Comparison of ENCODE assay signal across 8 cellular contexts in genomic region chr2:64311948-64312621, GRCh38.
DNase-seq lines count a peak whose midpoint lies in the region; ATAC-seq, FAIRE-seq and TF ChIP-seq lines count a peak whose summit lies in the region.

No MANE protein-coding gene starts in this region.

- FAIRE-seq in GM12878 (lab: Jason Lieb, UNC): no peak

- no TSS peak for BruUV-seq in GM12878 (replicated peaks; lab: Mats Ljungman, UMichigan)

- TF ChIP-seq EP300 in GM12878 (IDR thresholded peaks at IDR 0.05; ENCODE audit: borderline replicate concordance in 1 of 2, control insufficient read depth in 1 of 2, low read depth in 2 of 2, low read length in 2 of 2): no peak

- RAD21 ChIA-PET in GM12878 (lab: Charles Lee; ENCODE audit: unreplicated experiment): interaction anchor here (0.5 to 6.5 kb wide), 35 partner anchors 11 to 275 kb away, joined by 3 to 82 read pairs (median 5); no protein-coding TSS in a partner anchor

- CTCF ChIA-PET in GM12878 (lab: Yijun Ruan, JAX): interaction anchor here (0.5 to 5.3 kb wide), 42 partner anchors 10 to 288 kb away, joined by 3 to 97 read pairs (median 4); no protein-coding TSS in a partner anchor

- no peak overlapping the region for H3K9ac ChIP-seq in GM12878 (ENCODE audit: control insufficient read depth, insufficient read depth, low read length)

- H3K4me3 ChIP-seq in GM12878 (no peak overlapping the region), hepatocyte (no peak overlapping the region)

- SMC1A ChIA-PET in GM12878 (lab: Charles Lee; ENCODE audit: uncharacterized antibody, unreplicated experiment): interaction anchor here (0.6 to 5.8 kb wide), 38 partner anchors 11 to 451 kb away, joined by 3 to 71 read pairs (median 5); no protein-coding TSS in a partner anchor

- no peak for TF ChIP-seq RAD21 in GM12878 (IDR thresholded peaks at IDR 0.05; ENCODE audit: insufficient read depth, low read depth, low read length)

- intact Hi-C loops in GM12878 (cut with micrococcal nuclease; ENCODE audit: unreplicated experiment) (no loop called here), sciatic nerve (cut with DNase I) (no loop called here)

- peak in 2 of 3 experiments; percentile 38 to 55; a peak in 3 of 6 replicates for TF ChIP-seq CTCF in GM12878 (IDR thresholded peaks at IDR 0.05 in 2 of 3, conservative IDR thresholded peaks at IDR 0.05 in 1 of 3; ENCODE audit: control insufficient read depth in 2 of 3, extremely low read depth in 1 of 3, insufficient read depth in 1 of 3, low read depth in 3 of 3, low read length in 3 of 3)
- peak; percentile 67 for TF ChIP-seq CTCF in hepatocyte (IDR thresholded peaks at IDR 0.05; ENCODE audit: poor library complexity)

- 47% methylated on average over 13 of the region's 13 CpGs for WGBS in GM12878 (ENCODE audit: insufficient coverage, insufficient replicate concordance, low lambda C conversion rate, missing lambda C conversion rate)
- 29% methylated on average over 13 of the region's 13 CpGs for WGBS in hepatocyte (ENCODE audit: low lambda C conversion rate, missing lambda C conversion rate)

- H3K79me2 ChIP-seq in GM12878 (ENCODE audit: control insufficient read depth, insufficient read depth, low read length) (no peaks in the 10 kb centered on the region), hepatocyte (no peaks in the 10 kb centered on the region)

- in situ Hi-C loops in GM12878 (cut with MboI): no loop called here

- no peaks in the 10 kb centered on the region for H3K36me3 ChIP-seq in GM12878 (ENCODE audit: control insufficient read depth in 2 of 2, insufficient read depth in 2 of 2, low read length in 1 of 2)
- no peaks in the 10 kb centered on the region for H3K36me3 ChIP-seq in hepatocyte (replicated peaks; ENCODE audit: insufficient read depth, low read depth)

- H3K9me3 ChIP-seq in GM12878 (replicated peaks; ENCODE audit: control insufficient read depth, insufficient read depth, low read length) (no peaks in the 10 kb centered on the region), hepatocyte (ENCODE audit: low read depth) (no peaks in the 10 kb centered on the region)

- no peak overlapping the region; the same call in 1 of the 2 replicates for H3K4me2 ChIP-seq in GM12878 (ENCODE audit: control insufficient read depth, insufficient read depth)
- peak overlapping the region; percentile 56 for H3K4me2 ChIP-seq in hepatocyte

- H3K9me2 ChIP-seq in hepatocyte (replicated peaks; ENCODE audit: insufficient read depth): no peaks in the 10 kb centered on the region

- H3K27ac ChIP-seq in GM12878 (ENCODE audit: control insufficient read depth, insufficient read depth) (no peak overlapping the region), hepatocyte (peak overlapping the region; percentile 68)

- H2AFZ ChIP-seq in GM12878 (ENCODE audit: control insufficient read depth, low read depth, low read length) (no peak overlapping the region), hepatocyte (no peak overlapping the region)

- no peak for TF ChIP-seq POLR2A in GM12878 (IDR thresholded peaks at IDR 0.05; ENCODE audit: low read depth, low read length)

- H3K4me1 ChIP-seq in GM12878 (ENCODE audit: control insufficient read depth, insufficient read depth, low read length) (no peaks in the 10 kb centered on the region), hepatocyte (ENCODE audit: insufficient read depth) (peaks cover 15% of the 10 kb centered on the region)

- H4K20me1 ChIP-seq in GM12878 (ENCODE audit: control insufficient read depth, insufficient read depth): no peaks in the 10 kb centered on the region
- no peaks in the 10 kb centered on the region for H4K20me1 ChIP-seq in hepatocyte (ENCODE audit: insufficient read depth, poor library complexity, severe bottlenecking)

- ATAC-seq in GM12878 (peak; percentile 80), sciatic nerve (peak; percentile 96), GM18861 (IDR thresholded peaks at IDR 0.05; ENCODE audit: unreplicated experiment) (no peak)

- DNase-seq in COLO829 (ENCODE audit: low spot score): peak; percentile 94
- DNase-seq in NCI-H1436 treated with DMSO at 0.1 percent for 48 hours (lab: John Stamatoyannopoulos, UW): peak; percentile 17
- DNase-seq in GM12878 (ENCODE audit: low read depth, low spot score): no peak
- peak; percentile 88 for DNase-seq in hepatocyte (ENCODE audit: low spot score)
- DNase-seq in sciatic nerve (ENCODE audit: low spot score): peak; percentile 89
- no peak for DNase-seq in SW 1271 (lab: John Stamatoyannopoulos, UW)
- DNase-seq in activated CD4-positive, alpha-beta T cell treated with anti-CD3 and anti-CD28 coated beads for 4 hours: no peak

- H3K27me3 ChIP-seq in GM12878 (replicated peaks in 1 of 2; ENCODE audit: control insufficient read depth in 2 of 2, insufficient read depth in 2 of 2, low read length in 1 of 2): no peaks in the 10 kb centered on the region
- no peaks in the 10 kb centered on the region for H3K27me3 ChIP-seq in hepatocyte

- POLR2A ChIA-PET in GM12878 (lab: Charles Lee): interaction anchor here (0.5 to 2.7 kb wide), 6 partner anchors 14 to 452 kb away, joined by 3 to 14 read pairs (median 6); no protein-coding TSS in a partner anchor

TF ChIP-seq in GM12878, 131 proteins besides CTCF, POLR2A, EP300 and RAD21:
- TF ChIP-seq LARP7 (IDR thresholded peaks at IDR 0.05) (no peak), BHLHE40 (IDR thresholded peaks at IDR 0.05; ENCODE audit: borderline replicate concordance in 1 of 2, low read depth in 2 of 2, low read length in 1 of 2) (peak; percentile 40 to 61; a peak in 2 of 4 replicates), PBX3 (IDR thresholded peaks at IDR 0.05; ENCODE audit: insufficient replicate concordance, low read depth, low read length) (peak; percentile 54), CEBPB (IDR thresholded peaks at IDR 0.05; ENCODE audit: borderline replicate concordance in 1 of 2, low read depth in 2 of 2, low read length in 2 of 2) (0 out of 4 replicates have a peak, but pooled peaks of 1 of the 2 experiments have one; percentile 24), PKNOX1 (IDR thresholded peaks at IDR 0.05) (peak; percentile 61), IKZF2 (IDR thresholded peaks at IDR 0.05) (peak in 1 of 2 experiments; percentile 27; a peak in 1 of 4 replicates), IKZF1 (conservative IDR thresholded peaks at IDR 0.05) (peak; percentile 32; the same call in 1 of the 2 replicates), ATF3 (IDR thresholded peaks at IDR 0.05; ENCODE audit: borderline replicate concordance, extremely low read depth, low read depth, low read length) (no peak), SMC3 (IDR thresholded peaks at IDR 0.05; ENCODE audit: borderline replicate concordance, low read length) (peak; percentile 46; the same call in 1 of the 2 replicates)

Comparison
In these comparisons a context has a peak if more than half of its experiments do, and no peak if none do; other contexts are left out.
1. DNase-seq: peak in COLO829 (single experiment), NCI-H1436 treated with DMSO at 0.1 percent for 48 hours (single experiment), hepatocyte (single experiment) and sciatic nerve (single experiment); none in GM12878 (single experiment), SW 1271 (0 of 2) and activated CD4-positive, alpha-beta T cell treated with anti-CD3 and anti-CD28 coated beads for 4 hours (0 of 2).